In genomic region chr20:43750774-43751166, GRCh38 we compare ENCODE assay signal across 15 cellular contexts. TPM values are rescaled to one million over a fixed set of nuclear protein-coding genes. Genes with fewer than 3 reads are reported as not detected.
A peak's percentile ranks its signal among the peaks of the same experiment; 100 is the strongest.
DNase-seq lines count a peak whose midpoint lies in the region; ATAC-seq and TF ChIP-seq lines count a peak whose summit lies in the region.
"Had no signal": no experiment of that assay in that cellular context is flagged by ENCODE, and none has a peak within 500 bp of the region (broad histone marks: within the 10 kb centered on the region; RNA-seq: fewer than 3 reads in every experiment).

No MANE protein-coding gene starts in this region.

- H3K4me1 Mint-ChIP-seq in activated T-helper 17 cell treated with anti-CD3 and anti-CD28 coated beads, Interleukin-2, amount 50 U/mL, for 72 hours, result peaks cover 21% of the 10 kb centered on the region
- peaks cover 30 to 33% of the 10 kb centered on the region in 2 donors for H3K4me1 Mint-ChIP-seq in natural killer cell

- H3K36me3 ChIP-seq in HEK293 (ENCODE audit: control insufficient read depth in 2 of 2, insufficient read depth in 1 of 2, low read length in 2 of 2) (no peaks in the 10 kb centered on the region), hepatocyte (replicated peaks; ENCODE audit: insufficient read depth, low read depth) (no peaks in the 10 kb centered on the region)
- H3K36me3 ChIP-seq: thyroid gland had no signal

- TF ChIP-seq CTCF in HEK293 (tag by site-specific recombination; IDR thresholded peaks at IDR 0.05) (no peak), natural killer cell (IDR thresholded peaks at IDR 0.05) (no peak), hepatocyte (IDR thresholded peaks at IDR 0.05; ENCODE audit: poor library complexity) (no peak)

- peak; percentile 44 for DNase-seq in activated CD4-positive, CD25-positive, alpha-beta regulatory T cell treated with anti-CD3 and anti-CD28 coated beads, Interleukin-2, amount 50 U/mL, for 72 hours
- DNase-seq in natural killer cell (no peak), hepatocyte (ENCODE audit: low spot score) (no peak), Ammon's horn (ENCODE audit: low spot score) (no peak)
- DNase-seq: small intestine, thyroid gland had no signal

- peak overlapping the region; percentile 59 for H3K4me3 Mint-ChIP-seq in activated T-helper 17 cell treated with anti-CD3 and anti-CD28 coated beads, Interleukin-2, amount 50 U/mL, for 72 hours
- no peak overlapping the region for H3K4me3 Mint-ChIP-seq in natural killer cell

- H3K9me2 ChIP-seq in hepatocyte (replicated peaks; ENCODE audit: insufficient read depth), result no peaks in the 10 kb centered on the region

- H3K27ac Mint-ChIP-seq in activated T-helper 17 cell treated with anti-CD3 and anti-CD28 coated beads, Interleukin-2, amount 50 U/mL, for 72 hours, result peak overlapping the region; percentile 88
- peak overlapping the region; percentile 24 to 74 for H3K27ac Mint-ChIP-seq in natural killer cell

- POLR2A ChIA-PET in HEK293 (lab: Yijun Ruan, JAX), result no interaction called here

- H3K4me2 ChIP-seq in hepatocyte, result no peak overlapping the region

- peaks cover 5% of the 10 kb centered on the region for H3K27me3 Mint-ChIP-seq in activated T-helper 17 cell treated with anti-CD3 and anti-CD28 coated beads, Interleukin-2, amount 50 U/mL, for 72 hours
- H3K27me3 Mint-ChIP-seq in natural killer cell (ENCODE audit: low read depth in 2 of 2), result peaks cover 52 to 58% of the 10 kb centered on the region in 2 donors

- H3K27ac ChIP-seq in HEK293 (ENCODE audit: extremely low read depth, low read depth, low read length), result no peak overlapping the region
- no peak overlapping the region for H3K27ac ChIP-seq in hepatocyte
- H3K27ac ChIP-seq: thyroid gland had no signal

- H4K20me1 ChIP-seq in hepatocyte (ENCODE audit: insufficient read depth, poor library complexity, severe bottlenecking), result no peaks in the 10 kb centered on the region

- no peaks in the 10 kb centered on the region for H3K79me2 ChIP-seq in hepatocyte

- no peak overlapping the region for H3K4me3 ChIP-seq in HEK293 (ENCODE audit: low read depth, low read length)
- H3K4me3 ChIP-seq in hepatocyte, result no peak overlapping the region
- H3K4me3 ChIP-seq: lung, thyroid gland had no signal

- H3K9me3 Mint-ChIP-seq in activated T-helper 17 cell treated with anti-CD3 and anti-CD28 coated beads, Interleukin-2, amount 50 U/mL, for 72 hours, result no peaks in the 10 kb centered on the region
- H3K9me3 Mint-ChIP-seq in natural killer cell, result no peaks in the 10 kb centered on the region

- no peak for TF ChIP-seq POLR2A in GM18505 (IDR thresholded peaks at IDR 0.05; ENCODE audit: borderline replicate concordance, extremely low read depth, insufficient read depth, insufficient read length)

- no peaks in the 10 kb centered on the region for H3K27me3 ChIP-seq in hepatocyte
- H3K27me3 ChIP-seq: thyroid gland had no signal

- intact Hi-C loops in natural killer cell (cut with micrococcal nuclease), result loop anchor here (2.0 kb wide), 1 partner anchor 204 kb away; no protein-coding TSS in a partner anchor

- no peak for ATAC-seq in activated CD4-positive, CD25-positive, alpha-beta regulatory T cell treated with anti-CD3 and anti-CD28 coated beads, Interleukin-2, amount 50 U/mL, for 24 hours
- peak; percentile 26 for ATAC-seq in activated T-helper 17 cell treated with anti-CD3 and anti-CD28 coated beads, Interleukin-2, amount 50 U/mL, for 72 hours (replicated peaks)
- no peak for ATAC-seq in natural killer cell
- no peak for ATAC-seq in GM18505 (IDR thresholded peaks at IDR 0.05; ENCODE audit: unreplicated experiment)

- H3K36me3 Mint-ChIP-seq in activated T-helper 17 cell treated with anti-CD3 and anti-CD28 coated beads, Interleukin-2, amount 50 U/mL, for 72 hours (ENCODE audit: low read depth), result no peaks in the 10 kb centered on the region
- no peaks in the 10 kb centered on the region for H3K36me3 Mint-ChIP-seq in natural killer cell

- H3K4me1 ChIP-seq in HEK293 (ENCODE audit: control insufficient read depth, insufficient read depth, low read length) (peaks cover 9% of the 10 kb centered on the region), hepatocyte (ENCODE audit: insufficient read depth) (no peaks in the 10 kb centered on the region)
- H3K4me1 ChIP-seq: thyroid gland had no signal

- H2AFZ ChIP-seq in hepatocyte, result no peak overlapping the region

- CTCF ChIA-PET in HEK293 (lab: Yijun Ruan, JAX), result interaction anchor here (0.7 to 5.5 kb wide), 15 partner anchors 11 to 361 kb away, joined by 3 to 105 read pairs (median 5); no protein-coding TSS in a partner anchor

- no peaks in the 10 kb centered on the region for H3K9me3 ChIP-seq in HEK293 (ENCODE audit: control insufficient read depth, insufficient read depth, low read depth, low read length)
- H3K9me3 ChIP-seq in hepatocyte (ENCODE audit: low read depth), result no peaks in the 10 kb centered on the region
- H3K9me3 ChIP-seq: thyroid gland had no signal

TF ChIP-seq in HEK293, 187 proteins besides CTCF, POLR2A, EP300 and RAD21:
- TF ChIP-seq ZNF777 (tag by site-specific recombination; IDR thresholded peaks at IDR 0.05; ENCODE audit: borderline replicate concordance) (no peak), ZNF623 (tag by site-specific recombination; IDR thresholded peaks at IDR 0.05) (peak; percentile 88), ZNF266 (tag by site-specific recombination; IDR thresholded peaks at IDR 0.05; ENCODE audit: low read depth) (no peak)

RNA-seq across cellular contexts. Expression of gene GTSF1L, which starts 24.0 kb away (rescaled TPM):
- not detected for total RNA-seq in activated T-helper 17 cell treated with anti-CD3 and anti-CD28 coated beads, Interleukin-2, amount 50 U/mL, for 72 hours
- total RNA-seq in natural killer cell (not detected), hepatocyte (not detected in 2 replicates)
- polyA plus RNA-seq in hepatocyte, result not detected in 2 replicates
- total RNA-seq: dermis blood vessel endothelial cell, fibroblast of villous mesenchyme, HT1080, lung, omental fat pad, thyroid gland had no signal
- polyA plus RNA-seq: lung, small intestine had no signal
